In genomic region chr2:620456-621302, GRCh38 we compare ENCODE assay signal across 20 cellular contexts. TPM values are rescaled to one million over a fixed set of nuclear protein-coding genes. Genes with fewer than 3 reads are reported as not detected.
DNase-seq lines count a peak whose midpoint lies in the region; ATAC-seq, FAIRE-seq and TF ChIP-seq lines count a peak whose summit lies in the region.
"Had no signal": no experiment of that assay in that cellular context is flagged by ENCODE, and none has a peak within 500 bp of the region (broad histone marks: within the 10 kb centered on the region; RNA-seq: fewer than 3 reads in every experiment).

No MANE protein-coding gene starts in this region.

- H3K4me2 ChIP-seq in SK-N-SH (no peak overlapping the region), K562 (ENCODE audit: insufficient read depth, low read length) (no peak overlapping the region)

- TF ChIP-seq POLR2A in K562 (conservative IDR thresholded peaks at IDR 0.05) = no peak

- no peaks in the 10 kb centered on the region for H3K9me2 ChIP-seq in SK-N-SH

- H2AFZ ChIP-seq in SK-N-SH (ENCODE audit: low read depth) = no peak overlapping the region
- no peak overlapping the region for H2AFZ ChIP-seq in K562 (ENCODE audit: low read depth, low read length)

- intact Hi-C loops in K562 (cut with micrococcal nuclease) = no loop called here

- no peaks in the 10 kb centered on the region for H3F3A ChIP-seq in SK-N-SH (replicated peaks; ENCODE audit: insufficient read depth)

- H3K79me2 ChIP-seq in SK-N-SH (ENCODE audit: insufficient read depth) = no peaks in the 10 kb centered on the region
- no peaks in the 10 kb centered on the region for H3K79me2 ChIP-seq in K562 (ENCODE audit: control insufficient read depth, insufficient read depth, low read length)

- 80% methylated on average over 55 of the region's 59 CpGs for WGBS in SK-N-SH (ENCODE audit: low lambda C conversion rate)
- 16% methylated on average over 45 of the region's 59 CpGs for WGBS in K562 (ENCODE audit: insufficient coverage, low coverage, missing lambda C conversion rate)

- CTCF ChIA-PET in SK-N-SH (lab: Yijun Ruan, JAX) = interaction anchor here (0.6 to 1.6 kb wide), 5 partner anchors 10 to 260 kb away, joined by 3 to 7 read pairs (median 3); no protein-coding TSS in a partner anchor
- CTCF ChIA-PET in K562 (lab: Yijun Ruan, JAX; ENCODE audit: low intra/inter-chr PET ratio) = no interaction called here

- POLR2A ChIA-PET in SK-N-SH (lab: Yijun Ruan, JAX) = no interaction called here
- POLR2A ChIA-PET in K562 (lab: Yijun Ruan, JAX) = no interaction called here

- TF ChIP-seq EP300 in SK-N-SH (IDR thresholded peaks at IDR 0.05; ENCODE audit: borderline replicate concordance in 1 of 2, low read depth in 1 of 2, low read length in 1 of 2) (no peak), K562 (IDR thresholded peaks at IDR 0.05; ENCODE audit: low read length) (no peak)

- H3K27me3 ChIP-seq in SK-N-SH (ENCODE audit: insufficient read depth) = no peaks in the 10 kb centered on the region
- peaks cover 9 to 38% of the 10 kb centered on the region in 2 experiments; a peak in 4 of 5 replicates for H3K27me3 ChIP-seq in K562 (ENCODE audit: control insufficient read depth in 2 of 2, insufficient read depth in 2 of 2, low read length in 2 of 2)

- no peak for FAIRE-seq in K562 (lab: Jason Lieb, UNC)
- no peak for FAIRE-seq in D721Med (lab: Jason Lieb, UNC)

- DNase-seq in SK-N-SH (peak; percentile 32), K562 (ENCODE audit: extremely low read depth in 1 of 4, low spot score in 3 of 4) (no peak), left lobe of liver (ENCODE audit: low spot score) (peak; percentile 24), D721Med (ENCODE audit: insufficient read length, low spot score) (no peak)
- peak; percentile 11 for DNase-seq in stimulated activated CD8-positive, alpha-beta memory T cell treated with anti-CD3 and anti-CD28 coated beads, Interleukin-4, amount 100 ng/mL, for 48 hours
- DNase-seq: AML-193, DMS79 treated with DMSO at 0.1 percent for 48 hours, H7, KBM-7, NCI-H1105, NCI-H1694, NCI-H510A treated with DMSO at 0.1 percent for 48 hours, NCI-H82, OCI-M1, Right ventricle myocardium superior had no signal

- peaks cover 0 to 24% of the 10 kb centered on the region in 2 experiments; a peak in 2 of 4 replicates for H3K4me1 ChIP-seq in SK-N-SH (ENCODE audit: control insufficient read depth in 1 of 2, insufficient read depth in 2 of 2, low read depth in 1 of 2, low read length in 1 of 2)
- peaks cover 0 to 3% of the 10 kb centered on the region in 2 experiments; a peak in 1 of 5 replicates for H3K4me1 ChIP-seq in K562 (replicated peaks in 1 of 2; ENCODE audit: control insufficient read depth in 2 of 2, insufficient read depth in 2 of 2, low read length in 2 of 2)

- no peak for TF ChIP-seq CTCF in SK-N-SH (IDR thresholded peaks at IDR 0.05)
- TF ChIP-seq CTCF in K562 (IDR thresholded peaks at IDR 0.05 in 2 of 3, conservative IDR thresholded peaks at IDR 0.05 in 1 of 3; ENCODE audit: insufficient read depth in 2 of 3, low read depth in 1 of 3, low read length in 3 of 3) = no peak
- no peak for TF ChIP-seq CTCF in D721Med (IDR thresholded peaks at IDR 0.05; ENCODE audit: insufficient read depth, missing control alignments)

- H3K9me1 ChIP-seq in K562 (ENCODE audit: control insufficient read depth, insufficient read depth, low read length) = no peaks in the 10 kb centered on the region

- H3K36me3 ChIP-seq in SK-N-SH (replicated peaks in 1 of 2; ENCODE audit: control insufficient read depth in 1 of 2, insufficient read depth in 2 of 2, low read length in 1 of 2) = no peaks in the 10 kb centered on the region
- H3K36me3 ChIP-seq in K562 (ENCODE audit: control insufficient read depth, insufficient read depth, low read length) = no peaks in the 10 kb centered on the region

- in situ Hi-C loops in K562 (cut with MboI) = no loop called here

- no TSS peak for BruUV-seq in K562 (replicated peaks; lab: Mats Ljungman, UMichigan)

- H3K9me3 ChIP-seq in SK-N-SH (no peaks in the 10 kb centered on the region; the same call in 1 of the 2 replicates), K562 (replicated peaks; ENCODE audit: control insufficient read depth, insufficient read depth, low read depth, low read length) (no peaks in the 10 kb centered on the region)

- TF ChIP-seq RAD21 in SK-N-SH (IDR thresholded peaks at IDR 0.05; ENCODE audit: low read length) = no peak
- TF ChIP-seq RAD21 in K562 (CRISPR knock-in tag; conservative IDR thresholded peaks at IDR 0.05 in 1 of 2, IDR thresholded peaks at IDR 0.05 in 1 of 2) = no peak

- H4K20me1 ChIP-seq in SK-N-SH (ENCODE audit: insufficient read depth) = no peaks in the 10 kb centered on the region
- no peaks in the 10 kb centered on the region for H4K20me1 ChIP-seq in K562 (replicated peaks; ENCODE audit: control insufficient read depth, insufficient read depth, low read length)

- H3K4me3 ChIP-seq in SK-N-SH (ENCODE audit: low read depth in 2 of 2, low read length in 1 of 2) = no peak overlapping the region
- no peak overlapping the region for H3K4me3 ChIP-seq in K562

- ATAC-seq in SK-N-SH treated with all-trans-retinoic acid at 6 μM for 48 hours (no peak), K562 (no peak), left lobe of liver (no peak), HG02852 (IDR thresholded peaks at IDR 0.05; ENCODE audit: unreplicated experiment) (no peak), GM18907 (IDR thresholded peaks at IDR 0.05; ENCODE audit: unreplicated experiment) (no peak)

- H3K27ac ChIP-seq in SK-N-SH (ENCODE audit: low read depth in 2 of 2, low read length in 1 of 2) = no peak overlapping the region
- H3K27ac ChIP-seq in K562 (ENCODE audit: extremely low read depth, low read depth, low read length) = no peak overlapping the region
- H3K27ac ChIP-seq: 22Rv1, C4-2B had no signal

- H3K9ac ChIP-seq in SK-N-SH (no peak overlapping the region), K562 (ENCODE audit: insufficient read depth in 1 of 2, low read depth in 2 of 2, low read length in 2 of 2) (no peak overlapping the region)

TF ChIP-seq in SK-N-SH, 30 proteins besides CTCF, POLR2A, EP300 and RAD21:
- TF ChIP-seq JUND (IDR thresholded peaks at IDR 0.05) (no peak), NRF1 (IDR thresholded peaks at IDR 0.05; ENCODE audit: low read depth, low read length) (no peak)

TF ChIP-seq in SK-N-SH treated with all-trans-retinoic acid at 6 μM for 48 hours, 23 proteins besides CTCF, POLR2A, EP300 and RAD21:
- TF ChIP-seq CSDC2 (CRISPR knock-in tag; IDR thresholded peaks at IDR 0.05) (no peak), POU6F1 (CRISPR knock-in tag; IDR thresholded peaks at IDR 0.05; ENCODE audit: borderline replicate concordance, low read depth) (no peak)

TF ChIP-seq in K562, 482 proteins besides CTCF, POLR2A, EP300 and RAD21 (continues in another document):
- TF ChIP-seq JUNB (CRISPR knock-in tag; conservative IDR thresholded peaks at IDR 0.05) (0 out of 2 replicates have a peak, but pooled peaks have one; percentile 31), ZNF232 (CRISPR knock-in tag; IDR thresholded peaks at IDR 0.05) (no peak), LARP7 (IDR thresholded peaks at IDR 0.05) (no peak), ATF1 (CRISPR knock-in tag; IDR thresholded peaks at IDR 0.05) (no peak), ATF1 (tag; IDR thresholded peaks at IDR 0.05) (peak; percentile 43)

RNA-seq across cellular contexts. Expression of gene TMEM18, which starts 56.5 kb away (rescaled TPM):
- polyA plus RNA-seq in SK-N-SH (2012; rRNA removed) (28.9 and 29.3 TPM in 2 replicates), K562 (2011; rRNA removed) (21.1 and 28.3 TPM in 2 replicates), K562 (2014; fragmentation: Illumina TruSeq; extraction: Trizol) (19.2 and 21.8 TPM in 2 replicates), K562 (2014; fragmentation: Nextera tagmentation; extraction: Ambion mirVana) (10 to 100 TPM; 54.5 to 55.9 TPM), K562 (2014; rRNA removed) (17.5 and 30.7 TPM in 2 replicates)
- 28.5 and 44.5 TPM in 2 replicates for polyA plus RNA-seq in SK-N-SH (2012; cell fraction: cytosol; rRNA removed)
- 35.6 and 46.8 TPM in 2 replicates for polyA plus RNA-seq in SK-N-SH (2012; cell fraction: nucleus; rRNA removed)
- 46.2 and 62.9 TPM in 2 replicates for total RNA-seq in K562 (2011; cell fraction: chromatin; rRNA removed; ENCODE audit: low replicate concordance)
- total RNA-seq in K562 (2011; cell fraction: nucleolus; rRNA removed) = 25.7 and 27.0 TPM in 2 replicates
- 33.0 and 41.0 TPM in 2 replicates for total RNA-seq in K562 (2011; cell fraction: nucleoplasm; rRNA removed)
- total RNA-seq in K562 (2014; rRNA removed) (12.8 and 12.9 TPM in 2 replicates), K562 (2014; rRNA removed; fragmentation: Illumina TruSeq; extraction: Trizol) (19.6 and 23.4 TPM in 2 replicates), K562 (2015; rRNA removed; fragmentation: Illumina TruSeq; extraction: Trizol) (19.4 and 19.9 TPM in 2 replicates), K562 (2021) (18.4 and 21.3 TPM in 2 replicates), left lobe of liver (7.3 TPM)
- 12.3 and 19.7 TPM in 2 replicates for polyA plus RNA-seq in K562 (2011; cell fraction: cytosol; rRNA removed)
- polyA plus RNA-seq in K562 (2011; cell fraction: nucleus; rRNA removed) = 36.1 and 37.8 TPM in 2 replicates
- polyA plus RNA-seq in K562 (2012) = 19.3 and 26.1 TPM in 2 replicates
- 20.6 and 22.0 TPM in 2 replicates for polyA minus RNA-seq in K562 (2011; rRNA and poly(A)+ RNA removed)
- 6.6 and 9.2 TPM in 2 replicates for polyA minus RNA-seq in K562 (2011; cell fraction: cytosol; rRNA and poly(A)+ RNA removed)
- polyA minus RNA-seq in K562 (2011; cell fraction: nucleus; rRNA and poly(A)+ RNA removed) = 12.8 and 15.7 TPM in 2 replicates

Comparison
In these comparisons a context has a peak if more than half of its experiments do, and no peak if none do; other contexts are left out.
1. DNase-seq: peak in SK-N-SH (single experiment), left lobe of liver (single experiment) and stimulated activated CD8-positive, alpha-beta memory T cell treated with anti-CD3 and anti-CD28 coated beads, Interleukin-4, amount 100 ng/mL, for 48 hours (single experiment); none in K562 (0 of 4) and D721Med (single experiment).
2. Of the 27 proteins assayed by ChIP-seq in both K562 and SK-N-SH: peak only in K562: ZBTB33; only in SK-N-SH: none; in both: none; in neither: 25; mixed calls (peak in some experiments, not most) for 1.